In the genomic region with DNA sequence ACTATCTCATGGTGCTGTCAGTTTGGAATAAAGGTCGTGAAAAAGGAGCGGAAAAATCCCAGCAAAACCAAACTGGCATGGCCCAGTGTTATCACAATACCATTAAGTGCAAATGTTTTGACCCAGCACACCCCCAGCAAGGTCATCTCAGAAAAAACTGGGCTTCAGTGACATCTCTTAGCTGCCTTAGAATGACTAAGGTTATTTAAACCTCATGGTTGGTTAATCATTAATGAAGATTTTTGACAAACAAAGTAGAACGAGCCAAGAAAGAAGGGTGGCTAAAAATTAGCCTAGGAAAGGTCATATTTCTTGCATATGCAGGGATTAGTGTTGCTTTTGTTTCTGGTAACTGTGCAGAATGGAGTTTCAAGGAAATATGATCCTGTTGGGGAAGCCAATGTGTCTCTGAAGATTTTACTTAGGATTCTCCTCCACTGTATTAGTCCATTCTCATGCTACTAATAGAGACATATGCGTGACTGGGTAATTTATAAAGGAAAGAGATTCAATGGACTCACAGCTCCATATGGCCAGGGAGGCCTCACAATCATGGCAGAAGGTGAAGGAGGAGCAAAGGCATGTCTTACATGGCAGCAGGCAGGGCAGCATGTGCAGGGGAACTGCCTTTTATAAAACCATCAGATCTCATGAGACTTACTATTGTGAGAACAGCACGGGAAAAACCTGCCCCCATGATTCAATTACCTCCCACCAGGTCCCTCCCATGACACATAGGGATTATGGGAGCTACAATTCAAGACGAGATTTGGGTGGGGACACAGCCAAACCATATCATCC, we compare ENCODE assay signal across 1 cellular context.
A peak's percentile ranks its signal among the peaks of the same experiment; 100 is the strongest.
TF ChIP-seq lines count a peak whose summit lies in the region.

No MANE protein-coding gene starts in this region.

TF ChIP-seq in HepG2, 621 proteins besides CTCF, POLR2A, EP300 and RAD21 (continued from another document and continues in another):
- TF ChIP-seq, protein P1, sequence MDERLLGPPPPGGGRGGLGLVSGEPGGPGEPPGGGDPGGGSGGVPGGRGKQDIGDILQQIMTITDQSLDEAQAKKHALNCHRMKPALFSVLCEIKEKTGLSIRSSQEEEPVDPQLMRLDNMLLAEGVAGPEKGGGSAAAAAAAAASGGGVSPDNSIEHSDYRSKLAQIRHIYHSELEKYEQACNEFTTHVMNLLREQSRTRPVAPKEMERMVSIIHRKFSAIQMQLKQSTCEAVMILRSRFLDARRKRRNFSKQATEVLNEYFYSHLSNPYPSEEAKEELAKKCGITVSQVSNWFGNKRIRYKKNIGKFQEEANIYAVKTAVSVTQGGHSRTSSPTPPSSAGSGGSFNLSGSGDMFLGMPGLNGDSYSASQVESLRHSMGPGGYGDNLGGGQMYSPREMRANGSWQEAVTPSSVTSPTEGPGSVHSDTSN (CRISPR knock-in tag; IDR thresholded peaks at IDR 0.05), result no peak
- TF ChIP-seq HOXA5 (CRISPR knock-in tag; IDR thresholded peaks at IDR 0.05) (no peak), BRD4 (CRISPR knock-in tag; IDR thresholded peaks at IDR 0.05) (no peak), ZNF569 (CRISPR knock-in tag; IDR thresholded peaks at IDR 0.05; ENCODE audit: borderline replicate concordance) (no peak), SOX5 (CRISPR knock-in tag; IDR thresholded peaks at IDR 0.05; ENCODE audit: borderline replicate concordance) (peak; percentile 82), SRSF1 (optimal IDR thresholded peaks at IDR 0.05; ENCODE audit: low read depth, low read length) (no peak), RBAK (CRISPR knock-in tag; IDR thresholded peaks at IDR 0.05) (no peak), ZFP90 (CRISPR knock-in tag; IDR thresholded peaks at IDR 0.05; ENCODE audit: borderline replicate concordance) (no peak), FOXO1 (CRISPR knock-in tag; IDR thresholded peaks at IDR 0.05) (peak; percentile 62; the same call in 1 of the 2 replicates), KAT8 (CRISPR knock-in tag; IDR thresholded peaks at IDR 0.05) (peak; percentile 40; the same call in 1 of the 2 replicates), HDAC1 (CRISPR knock-in tag; IDR thresholded peaks at IDR 0.05) (0 out of 2 replicates have a peak, but pooled peaks have one; percentile 38), MAZ (IDR thresholded peaks at IDR 0.05; ENCODE audit: borderline replicate concordance, low read depth, low read length) (no peak), MAZ (CRISPR knock-in tag; IDR thresholded peaks at IDR 0.05; ENCODE audit: low read depth) (no peak), MXI1 (IDR thresholded peaks at IDR 0.05; ENCODE audit: borderline replicate concordance, low read depth, low read length) (peak; percentile 35; the same call in 1 of the 3 replicates), FOSL1 (CRISPR knock-in tag; IDR thresholded peaks at IDR 0.05; ENCODE audit: borderline replicate concordance) (no peak), BHLHE40 (IDR thresholded peaks at IDR 0.05; ENCODE audit: low read length) (no peak), TOE1 (CRISPR knock-in tag; IDR thresholded peaks at IDR 0.05) (no peak), ZIK1 (CRISPR knock-in tag; IDR thresholded peaks at IDR 0.05; ENCODE audit: borderline replicate concordance, low read depth) (no peak), ZNF615 (CRISPR knock-in tag; IDR thresholded peaks at IDR 0.05; ENCODE audit: borderline replicate concordance) (no peak), ZNF124 (CRISPR knock-in tag; IDR thresholded peaks at IDR 0.05) (no peak), ZSCAN12 (CRISPR knock-in tag; IDR thresholded peaks at IDR 0.05) (no peak), PHB2 (IDR thresholded peaks at IDR 0.05; ENCODE audit: partially characterized antibody) (no peak), KLF15 (CRISPR knock-in tag; IDR thresholded peaks at IDR 0.05; ENCODE audit: borderline replicate concordance) (no peak), ATAD3A (CRISPR knock-in tag; IDR thresholded peaks at IDR 0.05) (no peak)
- TF ChIP-seq, protein P2, sequence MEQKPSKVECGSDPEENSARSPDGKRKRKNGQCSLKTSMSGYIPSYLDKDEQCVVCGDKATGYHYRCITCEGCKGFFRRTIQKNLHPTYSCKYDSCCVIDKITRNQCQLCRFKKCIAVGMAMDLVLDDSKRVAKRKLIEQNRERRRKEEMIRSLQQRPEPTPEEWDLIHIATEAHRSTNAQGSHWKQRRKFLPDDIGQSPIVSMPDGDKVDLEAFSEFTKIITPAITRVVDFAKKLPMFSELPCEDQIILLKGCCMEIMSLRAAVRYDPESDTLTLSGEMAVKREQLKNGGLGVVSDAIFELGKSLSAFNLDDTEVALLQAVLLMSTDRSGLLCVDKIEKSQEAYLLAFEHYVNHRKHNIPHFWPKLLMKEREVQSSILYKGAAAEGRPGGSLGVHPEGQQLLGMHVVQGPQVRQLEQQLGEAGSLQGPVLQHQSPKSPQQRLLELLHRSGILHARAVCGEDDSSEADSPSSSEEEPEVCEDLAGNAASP (CRISPR knock-in tag; IDR thresholded peaks at IDR 0.05; ENCODE audit: borderline replicate concordance), result 0 out of 2 replicates have a peak, but pooled peaks have one; percentile 29
- TF ChIP-seq, protein P3, sequence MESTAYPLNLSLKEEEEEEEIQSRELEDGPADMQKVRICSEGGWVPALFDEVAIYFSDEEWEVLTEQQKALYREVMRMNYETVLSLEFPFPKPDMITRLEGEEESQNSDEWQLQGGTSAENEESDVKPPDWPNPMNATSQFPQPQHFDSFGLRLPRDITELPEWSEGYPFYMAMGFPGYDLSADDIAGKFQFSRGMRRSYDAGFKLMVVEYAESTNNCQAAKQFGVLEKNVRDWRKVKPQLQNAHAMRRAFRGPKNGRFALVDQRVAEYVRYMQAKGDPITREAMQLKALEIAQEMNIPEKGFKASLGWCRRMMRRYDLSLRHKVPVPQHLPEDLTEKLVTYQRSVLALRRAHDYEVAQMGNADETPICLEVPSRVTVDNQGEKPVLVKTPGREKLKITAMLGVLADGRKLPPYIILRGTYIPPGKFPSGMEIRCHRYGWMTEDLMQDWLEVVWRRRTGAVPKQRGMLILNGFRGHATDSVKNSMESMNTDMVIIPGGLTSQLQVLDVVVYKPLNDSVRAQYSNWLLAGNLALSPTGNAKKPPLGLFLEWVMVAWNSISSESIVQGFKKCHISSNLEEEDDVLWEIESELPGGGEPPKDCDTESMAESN (CRISPR knock-in tag; conservative IDR thresholded peaks at IDR 0.05), result no peak
- TF ChIP-seq, protein P4, sequence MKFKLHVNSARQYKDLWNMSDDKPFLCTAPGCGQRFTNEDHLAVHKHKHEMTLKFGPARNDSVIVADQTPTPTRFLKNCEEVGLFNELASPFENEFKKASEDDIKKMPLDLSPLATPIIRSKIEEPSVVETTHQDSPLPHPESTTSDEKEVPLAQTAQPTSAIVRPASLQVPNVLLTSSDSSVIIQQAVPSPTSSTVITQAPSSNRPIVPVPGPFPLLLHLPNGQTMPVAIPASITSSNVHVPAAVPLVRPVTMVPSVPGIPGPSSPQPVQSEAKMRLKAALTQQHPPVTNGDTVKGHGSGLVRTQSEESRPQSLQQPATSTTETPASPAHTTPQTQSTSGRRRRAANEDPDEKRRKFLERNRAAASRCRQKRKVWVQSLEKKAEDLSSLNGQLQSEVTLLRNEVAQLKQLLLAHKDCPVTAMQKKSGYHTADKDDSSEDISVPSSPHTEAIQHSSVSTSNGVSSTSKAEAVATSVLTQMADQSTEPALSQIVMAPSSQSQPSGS (CRISPR knock-in tag; IDR thresholded peaks at IDR 0.05), result no peak
- TF ChIP-seq, protein P5, sequence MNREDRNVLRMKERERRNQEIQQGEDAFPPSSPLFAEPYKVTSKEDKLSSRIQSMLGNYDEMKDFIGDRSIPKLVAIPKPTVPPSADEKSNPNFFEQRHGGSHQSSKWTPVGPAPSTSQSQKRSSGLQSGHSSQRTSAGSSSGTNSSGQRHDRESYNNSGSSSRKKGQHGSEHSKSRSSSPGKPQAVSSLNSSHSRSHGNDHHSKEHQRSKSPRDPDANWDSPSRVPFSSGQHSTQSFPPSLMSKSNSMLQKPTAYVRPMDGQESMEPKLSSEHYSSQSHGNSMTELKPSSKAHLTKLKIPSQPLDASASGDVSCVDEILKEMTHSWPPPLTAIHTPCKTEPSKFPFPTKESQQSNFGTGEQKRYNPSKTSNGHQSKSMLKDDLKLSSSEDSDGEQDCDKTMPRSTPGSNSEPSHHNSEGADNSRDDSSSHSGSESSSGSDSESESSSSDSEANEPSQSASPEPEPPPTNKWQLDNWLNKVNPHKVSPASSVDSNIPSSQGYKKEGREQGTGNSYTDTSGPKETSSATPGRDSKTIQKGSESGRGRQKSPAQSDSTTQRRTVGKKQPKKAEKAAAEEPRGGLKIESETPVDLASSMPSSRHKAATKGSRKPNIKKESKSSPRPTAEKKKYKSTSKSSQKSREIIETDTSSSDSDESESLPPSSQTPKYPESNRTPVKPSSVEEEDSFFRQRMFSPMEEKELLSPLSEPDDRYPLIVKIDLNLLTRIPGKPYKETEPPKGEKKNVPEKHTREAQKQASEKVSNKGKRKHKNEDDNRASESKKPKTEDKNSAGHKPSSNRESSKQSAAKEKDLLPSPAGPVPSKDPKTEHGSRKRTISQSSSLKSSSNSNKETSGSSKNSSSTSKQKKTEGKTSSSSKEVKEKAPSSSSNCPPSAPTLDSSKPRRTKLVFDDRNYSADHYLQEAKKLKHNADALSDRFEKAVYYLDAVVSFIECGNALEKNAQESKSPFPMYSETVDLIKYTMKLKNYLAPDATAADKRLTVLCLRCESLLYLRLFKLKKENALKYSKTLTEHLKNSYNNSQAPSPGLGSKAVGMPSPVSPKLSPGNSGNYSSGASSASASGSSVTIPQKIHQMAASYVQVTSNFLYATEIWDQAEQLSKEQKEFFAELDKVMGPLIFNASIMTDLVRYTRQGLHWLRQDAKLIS (CRISPR knock-in tag; IDR thresholded peaks at IDR 0.05), result no peak
- TF ChIP-seq, protein P6, sequence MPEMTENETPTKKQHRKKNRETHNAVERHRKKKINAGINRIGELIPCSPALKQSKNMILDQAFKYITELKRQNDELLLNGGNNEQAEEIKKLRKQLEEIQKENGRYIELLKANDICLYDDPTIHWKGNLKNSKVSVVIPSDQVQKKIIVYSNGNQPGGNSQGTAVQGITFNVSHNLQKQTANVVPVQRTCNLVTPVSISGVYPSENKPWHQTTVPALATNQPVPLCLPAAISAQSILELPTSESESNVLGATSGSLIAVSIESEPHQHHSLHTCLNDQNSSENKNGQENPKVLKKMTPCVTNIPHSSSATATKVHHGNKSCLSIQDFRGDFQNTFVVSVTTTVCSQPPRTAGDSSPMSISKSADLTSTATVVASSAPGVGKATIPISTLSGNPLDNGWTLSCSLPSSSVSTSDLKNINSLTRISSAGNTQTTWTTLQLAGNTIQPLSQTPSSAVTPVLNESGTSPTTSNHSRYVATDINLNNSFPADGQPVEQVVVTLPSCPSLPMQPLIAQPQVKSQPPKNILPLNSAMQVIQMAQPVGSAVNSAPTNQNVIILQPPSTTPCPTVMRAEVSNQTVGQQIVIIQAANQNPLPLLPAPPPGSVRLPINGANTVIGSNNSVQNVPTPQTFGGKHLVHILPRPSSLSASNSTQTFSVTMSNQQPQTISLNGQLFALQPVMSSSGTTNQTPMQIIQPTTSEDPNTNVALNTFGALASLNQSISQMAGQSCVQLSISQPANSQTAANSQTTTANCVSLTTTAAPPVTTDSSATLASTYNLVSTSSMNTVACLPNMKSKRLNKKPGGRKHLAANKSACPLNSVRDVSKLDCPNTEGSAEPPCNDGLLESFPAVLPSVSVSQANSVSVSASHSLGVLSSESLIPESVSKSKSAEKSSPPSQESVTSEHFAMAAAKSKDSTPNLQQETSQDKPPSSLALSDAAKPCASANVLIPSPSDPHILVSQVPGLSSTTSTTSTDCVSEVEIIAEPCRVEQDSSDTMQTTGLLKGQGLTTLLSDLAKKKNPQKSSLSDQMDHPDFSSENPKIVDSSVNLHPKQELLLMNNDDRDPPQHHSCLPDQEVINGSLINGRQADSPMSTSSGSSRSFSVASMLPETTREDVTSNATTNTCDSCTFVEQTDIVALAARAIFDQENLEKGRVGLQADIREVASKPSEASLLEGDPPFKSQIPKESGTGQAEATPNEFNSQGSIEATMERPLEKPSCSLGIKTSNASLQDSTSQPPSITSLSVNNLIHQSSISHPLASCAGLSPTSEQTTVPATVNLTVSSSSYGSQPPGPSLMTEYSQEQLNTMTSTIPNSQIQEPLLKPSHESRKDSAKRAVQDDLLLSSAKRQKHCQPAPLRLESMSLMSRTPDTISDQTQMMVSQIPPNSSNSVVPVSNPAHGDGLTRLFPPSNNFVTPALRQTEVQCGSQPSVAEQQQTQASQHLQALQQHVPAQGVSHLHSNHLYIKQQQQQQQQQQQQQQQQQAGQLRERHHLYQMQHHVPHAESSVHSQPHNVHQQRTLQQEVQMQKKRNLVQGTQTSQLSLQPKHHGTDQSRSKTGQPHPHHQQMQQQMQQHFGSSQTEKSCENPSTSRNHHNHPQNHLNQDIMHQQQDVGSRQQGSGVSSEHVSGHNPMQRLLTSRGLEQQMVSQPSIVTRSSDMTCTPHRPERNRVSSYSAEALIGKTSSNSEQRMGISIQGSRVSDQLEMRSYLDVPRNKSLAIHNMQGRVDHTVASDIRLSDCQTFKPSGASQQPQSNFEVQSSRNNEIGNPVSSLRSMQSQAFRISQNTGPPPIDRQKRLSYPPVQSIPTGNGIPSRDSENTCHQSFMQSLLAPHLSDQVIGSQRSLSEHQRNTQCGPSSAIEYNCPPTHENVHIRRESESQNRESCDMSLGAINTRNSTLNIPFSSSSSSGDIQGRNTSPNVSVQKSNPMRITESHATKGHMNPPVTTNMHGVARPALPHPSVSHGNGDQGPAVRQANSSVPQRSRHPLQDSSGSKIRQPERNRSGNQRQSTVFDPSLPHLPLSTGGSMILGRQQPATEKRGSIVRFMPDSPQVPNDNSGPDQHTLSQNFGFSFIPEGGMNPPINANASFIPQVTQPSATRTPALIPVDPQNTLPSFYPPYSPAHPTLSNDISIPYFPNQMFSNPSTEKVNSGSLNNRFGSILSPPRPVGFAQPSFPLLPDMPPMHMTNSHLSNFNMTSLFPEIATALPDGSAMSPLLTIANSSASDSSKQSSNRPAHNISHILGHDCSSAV (CRISPR knock-in tag; IDR thresholded peaks at IDR 0.05; ENCODE audit: borderline replicate concordance), result no peak
- TF ChIP-seq, protein P7, sequence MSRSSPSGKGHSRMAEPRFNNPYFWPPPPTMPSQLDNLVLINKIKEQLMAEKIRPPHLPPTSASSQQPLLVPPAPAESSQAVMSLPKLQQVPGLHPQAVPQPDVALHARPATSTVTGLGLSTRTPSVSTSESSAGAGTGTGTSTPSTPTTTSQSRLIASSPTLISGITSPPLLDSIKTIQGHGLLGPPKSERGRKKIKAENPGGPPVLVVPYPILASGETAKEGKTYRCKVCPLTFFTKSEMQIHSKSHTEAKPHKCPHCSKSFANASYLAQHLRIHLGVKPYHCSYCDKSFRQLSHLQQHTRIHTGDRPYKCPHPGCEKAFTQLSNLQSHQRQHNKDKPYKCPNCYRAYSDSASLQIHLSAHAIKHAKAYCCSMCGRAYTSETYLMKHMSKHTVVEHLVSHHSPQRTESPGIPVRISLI (CRISPR knock-in tag; IDR thresholded peaks at IDR 0.05; ENCODE audit: borderline replicate concordance), result peak; percentile 92
- TF ChIP-seq, protein P8, sequence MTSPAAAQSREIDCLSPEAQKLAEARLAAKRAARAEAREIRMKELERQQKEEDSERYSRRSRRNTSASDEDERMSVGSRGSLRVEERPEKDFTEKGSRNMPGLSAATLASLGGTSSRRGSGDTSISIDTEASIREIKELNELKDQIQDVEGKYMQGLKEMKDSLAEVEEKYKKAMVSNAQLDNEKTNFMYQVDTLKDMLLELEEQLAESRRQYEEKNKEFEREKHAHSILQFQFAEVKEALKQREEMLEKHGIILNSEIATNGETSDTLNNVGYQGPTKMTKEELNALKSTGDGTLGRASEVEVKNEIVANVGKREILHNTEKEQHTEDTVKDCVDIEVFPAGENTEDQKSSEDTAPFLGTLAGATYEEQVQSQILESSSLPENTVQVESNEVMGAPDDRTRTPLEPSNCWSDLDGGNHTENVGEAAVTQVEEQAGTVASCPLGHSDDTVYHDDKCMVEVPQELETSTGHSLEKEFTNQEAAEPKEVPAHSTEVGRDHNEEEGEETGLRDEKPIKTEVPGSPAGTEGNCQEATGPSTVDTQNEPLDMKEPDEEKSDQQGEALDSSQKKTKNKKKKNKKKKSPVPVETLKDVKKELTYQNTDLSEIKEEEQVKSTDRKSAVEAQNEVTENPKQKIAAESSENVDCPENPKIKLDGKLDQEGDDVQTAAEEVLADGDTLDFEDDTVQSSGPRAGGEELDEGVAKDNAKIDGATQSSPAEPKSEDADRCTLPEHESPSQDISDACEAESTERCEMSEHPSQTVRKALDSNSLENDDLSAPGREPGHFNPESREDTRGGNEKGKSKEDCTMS (CRISPR knock-in tag; conservative IDR thresholded peaks at IDR 0.05), result no peak
